ENCODE assay signal across 8 cellular contexts in the genomic region with DNA sequence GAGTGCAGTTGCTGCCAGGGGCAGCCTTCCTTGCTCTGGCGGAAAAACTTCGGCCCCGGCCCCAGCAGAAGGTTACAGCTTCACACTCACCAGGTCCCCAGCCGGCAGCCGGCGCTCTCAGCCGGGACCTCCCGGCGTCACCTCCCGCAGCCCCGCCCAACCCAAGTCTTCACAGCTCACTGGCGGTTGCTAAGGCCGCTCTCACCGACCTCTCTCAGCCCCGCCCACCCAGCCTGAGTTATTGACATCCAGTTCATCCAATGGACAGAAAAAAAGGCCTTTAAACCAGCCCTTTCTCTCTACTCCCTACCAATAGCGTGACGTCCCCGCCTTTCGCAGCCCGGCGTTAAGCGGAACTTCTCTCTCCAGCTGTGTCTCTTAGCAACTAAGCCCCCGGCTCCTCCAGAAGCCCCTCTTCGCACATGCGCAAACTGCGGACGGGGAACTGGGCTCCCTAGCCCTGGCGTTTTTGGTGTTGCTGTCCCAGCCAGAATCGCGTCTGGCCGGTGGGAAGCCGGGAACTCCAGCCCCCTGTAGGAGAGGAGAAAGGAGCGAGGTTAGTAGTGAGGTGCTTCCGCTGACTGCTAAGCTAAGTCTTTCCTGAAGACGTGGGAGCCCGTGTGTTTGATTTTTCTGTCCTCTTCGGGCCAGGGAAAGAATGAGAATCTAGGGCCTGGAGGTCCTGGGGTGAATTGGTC.
DNase-seq lines count a peak whose midpoint lies in the region; ATAC-seq and TF ChIP-seq lines count a peak whose summit lies in the region.

A gene (plus strand): TSS at position 376 of the 698 bp plus-strand sequence. CDS start 9,189 bp downstream, outside the sequence.

- peaks cover 17% of the 10 kb centered on the region for H3K36me3 Mint-ChIP-seq in central memory CD8-positive, alpha-beta T cell (ENCODE audit: insufficient read depth)

- H3K27ac Mint-ChIP-seq in central memory CD8-positive, alpha-beta T cell (ENCODE audit: low read depth) = peak within 1 kb of the TSS; percentile 99

- no peaks in the 10 kb centered on the region for H3K27me3 Mint-ChIP-seq in central memory CD8-positive, alpha-beta T cell

- peak within 1 kb of the TSS; percentile 96 for H3K4me3 Mint-ChIP-seq in central memory CD8-positive, alpha-beta T cell

- H3K4me3 ChIP-seq in AG10803 (ENCODE audit: low read length) = peak within 1 kb of the TSS; percentile 83

- H3K4me1 Mint-ChIP-seq in central memory CD8-positive, alpha-beta T cell = peaks cover 10% of the 10 kb centered on the region

- peak; percentile 99 for DNase-seq in AG10803 (ENCODE audit: low read depth)
- DNase-seq in NCI-H345 (lab: John Stamatoyannopoulos, UW) = peak; percentile 98
- peak; percentile 94 to 97 (median 96) for DNase-seq in activated CD4-positive, CD25-positive, alpha-beta regulatory T cell (lab: John Stamatoyannopoulos, UW)
- peak; percentile 98 to 99 for DNase-seq in central memory CD8-positive, alpha-beta T cell (ENCODE audit: low spot score in 2 of 2)
- peak; percentile 99 for DNase-seq in inferior parietal cortex (ENCODE audit: extremely low spot score)
- peak; percentile 99 for DNase-seq in smooth muscle cell of the brain vasculature (ENCODE audit: low read depth, low spot score)

- ATAC-seq in GM19025 (IDR thresholded peaks at IDR 0.05; ENCODE audit: low read depth, unreplicated experiment) (peak; percentile 100), HG03342 (IDR thresholded peaks at IDR 0.05; ENCODE audit: unreplicated experiment) (peak; percentile 100)
- ATAC-seq in central memory CD8-positive, alpha-beta T cell (replicated peaks; ENCODE audit: extremely low read depth, poor library complexity, severe bottlenecking) = peak; percentile 98

- TF ChIP-seq CTCF in AG10803 (conservative IDR thresholded peaks at IDR 0.05; ENCODE audit: low read length) = peak; percentile 59

- no peaks in the 10 kb centered on the region for H3K9me3 Mint-ChIP-seq in central memory CD8-positive, alpha-beta T cell

Comparison
In these comparisons a context has a peak if more than half of its experiments do, and no peak if none do; other contexts are left out.
1. Peak in every context shown above with its lines: DNase-seq, ATAC-seq and H3K4me3 ChIP-seq.